In genomic region chr11:66267039-66267378, GRCh38 we compare ENCODE assay signal across 1 cellular context.
TF ChIP-seq lines count a peak whose summit lies in the region.

No MANE protein-coding gene starts in this region.

TF ChIP-seq in H1, 55 proteins besides CTCF, POLR2A, EP300 and RAD21:
- TF ChIP-seq PHF8 (conservative IDR thresholded peaks at IDR 0.05; ENCODE audit: low read depth, low read length), result no peak
- no peak for TF ChIP-seq NANOG (IDR thresholded peaks at IDR 0.05; ENCODE audit: insufficient read depth, low read depth, low read length, poor library complexity, severe bottlenecking)
- TF ChIP-seq SP4 (IDR thresholded peaks at IDR 0.05; ENCODE audit: low read length), result no peak
- TF ChIP-seq ZNF274 (IDR thresholded peaks at IDR 0.05; ENCODE audit: borderline replicate concordance, extremely low read depth, low read length), result no peak
- no peak for TF ChIP-seq RBBP5 (IDR thresholded peaks at IDR 0.05; ENCODE audit: borderline replicate concordance, low read depth, low read length)
- no peak for TF ChIP-seq GABPA (IDR thresholded peaks at IDR 0.05; ENCODE audit: borderline replicate concordance, insufficient read depth, low read length)
- TF ChIP-seq ASH2L (IDR thresholded peaks at IDR 0.05; ENCODE audit: low read length), result no peak
- TF ChIP-seq JUN (IDR thresholded peaks at IDR 0.05; ENCODE audit: low read depth, low read length), result no peak
- TF ChIP-seq BACH1 (IDR thresholded peaks at IDR 0.05; ENCODE audit: low read length), result no peak
- TF ChIP-seq CHD2 (IDR thresholded peaks at IDR 0.05; ENCODE audit: low read length), result no peak
- no peak for TF ChIP-seq YY1 (IDR thresholded peaks at IDR 0.05; ENCODE audit: low read depth, low read length)
- no peak for TF ChIP-seq POLR2AphosphoS5 (IDR thresholded peaks at IDR 0.05; ENCODE audit: low read depth, low read length)
- TF ChIP-seq E2F6 (IDR thresholded peaks at IDR 0.05), result no peak
- TF ChIP-seq JUND (IDR thresholded peaks at IDR 0.05; ENCODE audit: low read length), result no peak
- TF ChIP-seq ATF2 (IDR thresholded peaks at IDR 0.05; ENCODE audit: low read length), result no peak
- no peak for TF ChIP-seq USF2 (IDR thresholded peaks at IDR 0.05; ENCODE audit: low read length)
- no peak for TF ChIP-seq RFX5 (IDR thresholded peaks at IDR 0.05; ENCODE audit: borderline replicate concordance, low read depth, low read length)
